In genomic region chr7:29563590-29564454, GRCh38 we compare ENCODE assay signal across 1 cellular context.
TF ChIP-seq lines count a peak whose summit lies in the region.

TSS of gene PRR15 (plus strand) at chr7:29563835. CDS start at chr7:29566330, 2,495 bp downstream.

TF ChIP-seq in HepG2, 621 proteins besides CTCF, POLR2A, EP300 and RAD21 (continued from another document and continues in another):
- no peak for TF ChIP-seq TRIM22 (IDR thresholded peaks at IDR 0.05)
- peak; percentile 21; the same call in 1 of the 2 replicates for TF ChIP-seq ZNF746 (CRISPR knock-in tag; IDR thresholded peaks at IDR 0.05)
- peak; percentile 70 for TF ChIP-seq ZNF687 (CRISPR knock-in tag; IDR thresholded peaks at IDR 0.05)
- no peak for TF ChIP-seq HIC2 (CRISPR knock-in tag; IDR thresholded peaks at IDR 0.05; ENCODE audit: low read depth)
- TF ChIP-seq ZNF709 (CRISPR knock-in tag; IDR thresholded peaks at IDR 0.05), result no peak
- TF ChIP-seq NCOA1 (CRISPR knock-in tag; IDR thresholded peaks at IDR 0.05), result peak; percentile 66; the same call in 1 of the 2 replicates
- TF ChIP-seq ZIK1 (CRISPR knock-in tag; IDR thresholded peaks at IDR 0.05; ENCODE audit: borderline replicate concordance, low read depth), result no peak
- TF ChIP-seq ZKSCAN1 (IDR thresholded peaks at IDR 0.05; ENCODE audit: low read length), result no peak
- no peak for TF ChIP-seq ZNF781 (CRISPR knock-in tag; IDR thresholded peaks at IDR 0.05; ENCODE audit: borderline replicate concordance, not compliant biosample characterization)
- TF ChIP-seq ZNF782 (CRISPR knock-in tag; IDR thresholded peaks at IDR 0.05; ENCODE audit: borderline replicate concordance), result no peak
- no peak for TF ChIP-seq ATF4 (CRISPR knock-in tag; IDR thresholded peaks at IDR 0.05)
- TF ChIP-seq THAP9 (CRISPR knock-in tag; IDR thresholded peaks at IDR 0.05; ENCODE audit: borderline replicate concordance), result no peak; the same call in 1 of the 2 replicates
- TF ChIP-seq HMG20A (CRISPR knock-in tag; IDR thresholded peaks at IDR 0.05; ENCODE audit: borderline replicate concordance), result no peak
- TF ChIP-seq RARA (CRISPR knock-in tag; IDR thresholded peaks at IDR 0.05), result peak; percentile 21; the same call in 1 of the 2 replicates
- no peak for TF ChIP-seq ZNF749 (CRISPR knock-in tag; IDR thresholded peaks at IDR 0.05; ENCODE audit: borderline replicate concordance)
- peak; percentile 48; the same call in 1 of the 2 replicates for TF ChIP-seq SAP130 (CRISPR knock-in tag; IDR thresholded peaks at IDR 0.05; ENCODE audit: low read depth)
- no peak for TF ChIP-seq MEIS1 (CRISPR knock-in tag; IDR thresholded peaks at IDR 0.05; ENCODE audit: borderline replicate concordance)
- TF ChIP-seq ZNF207 (IDR thresholded peaks at IDR 0.05; ENCODE audit: borderline replicate concordance), result no peak
- peak; percentile 2 for TF ChIP-seq ZEB1 (IDR thresholded peaks at IDR 0.05; ENCODE audit: insufficient replicate concordance, low read depth)
- no peak for TF ChIP-seq ELF3 (CRISPR knock-in tag; IDR thresholded peaks at IDR 0.05)
- no peak for TF ChIP-seq ZNF580 (CRISPR knock-in tag; IDR thresholded peaks at IDR 0.05; ENCODE audit: borderline replicate concordance, low read depth)
- 0 out of 2 replicates have a peak, but pooled peaks have one; percentile 22 for TF ChIP-seq ZNF589 (CRISPR knock-in tag; conservative IDR thresholded peaks at IDR 0.05)
- TF ChIP-seq ELF4 (CRISPR knock-in tag; IDR thresholded peaks at IDR 0.05; ENCODE audit: borderline replicate concordance), result 0 out of 2 replicates have a peak, but pooled peaks have one; percentile 38
- no peak for TF ChIP-seq EHMT2 (IDR thresholded peaks at IDR 0.05; ENCODE audit: borderline replicate concordance, low read depth, low read length)
- TF ChIP-seq TFE3 (CRISPR knock-in tag; IDR thresholded peaks at IDR 0.05), result no peak
- TF ChIP-seq ZNF496 (CRISPR knock-in tag; IDR thresholded peaks at IDR 0.05; ENCODE audit: insufficient replicate concordance), result no peak
- TF ChIP-seq HNRNPH1 (optimal IDR thresholded peaks at IDR 0.05; ENCODE audit: low read depth, low read length), result no peak
- TF ChIP-seq KDM6A (CRISPR knock-in tag; IDR thresholded peaks at IDR 0.05; ENCODE audit: low read depth), result no peak
- TF ChIP-seq HNRNPLL (IDR thresholded peaks at IDR 0.05; ENCODE audit: low read depth, low read length, poor library complexity, severe bottlenecking), result peak; percentile 74
- no peak for TF ChIP-seq LBX2 (CRISPR knock-in tag; IDR thresholded peaks at IDR 0.05; ENCODE audit: borderline replicate concordance)
- no peak for TF ChIP-seq NFATC3 (CRISPR knock-in tag; IDR thresholded peaks at IDR 0.05)
- TF ChIP-seq ETS1 (CRISPR knock-in tag; IDR thresholded peaks at IDR 0.05), result no peak
- TF ChIP-seq ZNF891 (CRISPR knock-in tag; IDR thresholded peaks at IDR 0.05), result 0 out of 2 replicates have a peak, but pooled peaks have one; percentile 11
- peak; percentile 52 for TF ChIP-seq PHF8 (CRISPR knock-in tag; IDR thresholded peaks at IDR 0.05)
- no peak for TF ChIP-seq GABPA (IDR thresholded peaks at IDR 0.05; ENCODE audit: low read depth, low read length)
- TF ChIP-seq GABPA (CRISPR knock-in tag; IDR thresholded peaks at IDR 0.05; ENCODE audit: low read depth), result 0 out of 2 replicates have a peak, but pooled peaks have one; percentile 37
- TF ChIP-seq ZNF512B (CRISPR knock-in tag; IDR thresholded peaks at IDR 0.05; ENCODE audit: borderline replicate concordance), result no peak
